ENCODE assay signal across 28 cellular contexts in genomic region chr10:62390497-62391176, GRCh38. TPM values are rescaled to one million over a fixed set of nuclear protein-coding genes. Genes with fewer than 3 reads are reported as not detected.
DNase-seq lines count a peak whose midpoint lies in the region; ATAC-seq and TF ChIP-seq lines count a peak whose summit lies in the region.
"Had no signal": no experiment of that assay in that cellular context is flagged by ENCODE, and none has a peak within 500 bp of the region (broad histone marks: within the 10 kb centered on the region; RNA-seq: fewer than 3 reads in every experiment).

No MANE protein-coding gene starts in this region.

- no peak overlapping the region for H3K9ac ChIP-seq in SK-N-SH

- POLR2A ChIA-PET in SK-N-SH (lab: Yijun Ruan, JAX), result interaction anchor here (0.6 kb wide), 1 partner anchor 393 kb away, joined by 5 read pairs; no protein-coding TSS in a partner anchor

- no peak overlapping the region for H2AFZ ChIP-seq in SK-N-SH (ENCODE audit: low read depth)

- H3K9me3 ChIP-seq in SK-N-SH, result no peaks in the 10 kb centered on the region
- H3K9me3 ChIP-seq: gastrocnemius medialis had no signal

- H3K9me2 ChIP-seq in SK-N-SH, result no peaks in the 10 kb centered on the region

- H3K36me3 Mint-ChIP-seq in activated T-cell treated with anti-CD3 and anti-CD28 coated beads, Interleukin-2, amount 50 U/mL, for 72 hours (ENCODE audit: insufficient read depth in 2 of 2), result no peaks in the 10 kb centered on the region
- H3K36me3 Mint-ChIP-seq: activated naive CD8-positive, alpha-beta T cell treated with anti-CD3 and anti-CD28 coated beads, Interleukin-2, amount 10 ng/mL, durations not matched to agents 7 days and 5 days; CD4-positive, CD25-positive, alpha-beta regulatory T cell; stimulated activated memory B cell treated with anti-CD40 and anti-IgM and Interleukin-4, amounts not matched to agents 10 μg/mL and 1 μg/mL and 100 μg/mL, for 72 hours had no signal

- TF ChIP-seq EP300 in SK-N-SH (IDR thresholded peaks at IDR 0.05; ENCODE audit: borderline replicate concordance in 1 of 2, low read depth in 1 of 2, low read length in 1 of 2), result no peak

- H3K4me3 ChIP-seq in SK-N-SH (ENCODE audit: low read depth in 2 of 2, low read length in 1 of 2), result no peak overlapping the region
- no peak overlapping the region for H3K4me3 ChIP-seq in epithelial cell of esophagus (ENCODE audit: low read length)
- H3K4me3 ChIP-seq: gastrocnemius medialis had no signal

- no peaks in the 10 kb centered on the region for H4K20me1 ChIP-seq in SK-N-SH (ENCODE audit: insufficient read depth)

- H3K9me3 Mint-ChIP-seq in activated T-cell treated with anti-CD3 and anti-CD28 coated beads, Interleukin-2, amount 50 U/mL, for 72 hours, result no peaks in the 10 kb centered on the region
- H3K9me3 Mint-ChIP-seq: central memory CD8-positive, alpha-beta T cell; nephron progenitor cell had no signal

- WGBS in SK-N-SH (ENCODE audit: low lambda C conversion rate), result 58% methylated on average over 2 of the region's 2 CpGs

- TF ChIP-seq RAD21 in SK-N-SH (IDR thresholded peaks at IDR 0.05; ENCODE audit: low read length), result no peak

- H3K79me2 ChIP-seq in SK-N-SH (ENCODE audit: insufficient read depth), result peaks cover 15% of the 10 kb centered on the region

- TF ChIP-seq CTCF in SK-N-SH (IDR thresholded peaks at IDR 0.05), result no peak
- no peak for TF ChIP-seq CTCF in epithelial cell of esophagus (IDR thresholded peaks at IDR 0.05; ENCODE audit: insufficient read depth, low read depth, low read length, missing control alignments)

- H3K27me3 ChIP-seq in SK-N-SH (ENCODE audit: insufficient read depth), result no peaks in the 10 kb centered on the region
- H3K27me3 ChIP-seq: gastrocnemius medialis had no signal

- H3K4me3 Mint-ChIP-seq in activated T-cell treated with anti-CD3 and anti-CD28 coated beads, Interleukin-2, amount 50 U/mL, for 72 hours, result no peak overlapping the region
- H3K4me3 Mint-ChIP-seq: activated naive CD8-positive, alpha-beta T cell treated with anti-CD3 and anti-CD28 coated beads, Interleukin-2, amount 10 ng/mL, durations not matched to agents 7 days and 5 days; CD4-positive, CD25-positive, alpha-beta regulatory T cell; central memory CD8-positive, alpha-beta T cell; nephron progenitor cell; stimulated activated memory B cell treated with anti-CD40 and anti-IgM and Interleukin-4, amounts not matched to agents 10 μg/mL and 1 μg/mL and 100 μg/mL, for 72 hours had no signal

- H3K36me3 ChIP-seq in SK-N-SH (replicated peaks in 1 of 2; ENCODE audit: control insufficient read depth in 1 of 2, insufficient read depth in 2 of 2, low read length in 1 of 2), result peaks cover 0 to 19% of the 10 kb centered on the region in 2 experiments
- H3K36me3 ChIP-seq: gastrocnemius medialis had no signal

- no peak overlapping the region for H3K27ac ChIP-seq in SK-N-SH (ENCODE audit: low read depth in 2 of 2, low read length in 1 of 2)
- H3K27ac ChIP-seq: gastrocnemius medialis had no signal

- DNase-seq in activated T-cell treated with anti-CD3 and anti-CD28 coated beads, Interleukin-2, amount 50 U/mL, for 72 hours, result no peak
- no peak for DNase-seq in activated T-cell treated with anti-CD3 and anti-CD28 coated beads, Interleukin-2, amount 50 U/mL, for 1 hour
- DNase-seq in SK-N-SH (no peak), epithelial cell of esophagus (ENCODE audit: low read depth) (peak; percentile 59), hippocampal formation (lab: John Stamatoyannopoulos, UW) (no peak), NCI-H510A treated with DMSO at 0.1 percent for 48 hours (lab: John Stamatoyannopoulos, UW) (no peak)
- DNase-seq: 8988T; activated CD4-positive, alpha-beta T cell treated with anti-CD3 and anti-CD28 coated beads for 48 hours; activated gamma-delta T cell treated with Interleukin-2 at 50 U/mL for 16 hours; activated naive CD8-positive, alpha-beta T cell treated with anti-CD3 and anti-CD28 coated beads, Interleukin-2, amount 10 ng/mL, durations not matched to agents 7 days and 5 days; aorta; CD4-positive, CD25-positive, alpha-beta regulatory T cell; DND-41; gastrocnemius medialis; H7; left cardiac atrium; NCI-H1436; NCI-H2081 treated with DMSO at 0.1 percent for 48 hours; NCI-H345; NCI-H774; nephron progenitor cell; trophoblast cell had no signal

- peak; percentile 27 to 50 for ATAC-seq in activated T-cell treated with anti-CD3 and anti-CD28 coated beads, Interleukin-2, amount 50 U/mL, for 72 hours (replicated peaks in 1 of 2)
- ATAC-seq in HG02852 (IDR thresholded peaks at IDR 0.05; ENCODE audit: unreplicated experiment), result no peak
- no peak for ATAC-seq in GM21526 (IDR thresholded peaks at IDR 0.05; ENCODE audit: low FRiP score, unreplicated experiment)
- ATAC-seq: gastrocnemius medialis; left cardiac atrium; stimulated activated memory B cell treated with anti-CD40 and anti-IgM and Interleukin-4, amounts not matched to agents 10 μg/mL and 1 μg/mL and 100 μg/mL, for 72 hours had no signal

- peaks cover 37% of the 10 kb centered on the region for H3K27me3 Mint-ChIP-seq in activated T-cell treated with anti-CD3 and anti-CD28 coated beads, Interleukin-2, amount 50 U/mL, for 72 hours (ENCODE audit: low read depth)
- H3K27me3 Mint-ChIP-seq: CD4-positive, CD25-positive, alpha-beta regulatory T cell; central memory CD8-positive, alpha-beta T cell had no signal

- H3F3A ChIP-seq in SK-N-SH (replicated peaks; ENCODE audit: insufficient read depth), result peaks cover 7% of the 10 kb centered on the region

- H3K27ac Mint-ChIP-seq in activated T-cell treated with anti-CD3 and anti-CD28 coated beads, Interleukin-2, amount 50 U/mL, for 72 hours, result no peak overlapping the region
- H3K27ac Mint-ChIP-seq: activated naive CD8-positive, alpha-beta T cell treated with anti-CD3 and anti-CD28 coated beads, Interleukin-2, amount 10 ng/mL, durations not matched to agents 7 days and 5 days; CD4-positive, CD25-positive, alpha-beta regulatory T cell; nephron progenitor cell; stimulated activated memory B cell treated with anti-CD40 and anti-IgM and Interleukin-4, amounts not matched to agents 10 μg/mL and 1 μg/mL and 100 μg/mL, for 72 hours had no signal

- CTCF ChIA-PET in SK-N-SH (lab: Yijun Ruan, JAX), result interaction anchor here (0.7 kb wide), 1 partner anchor 320 kb away, joined by 4 read pairs; no protein-coding TSS in a partner anchor

- no peak overlapping the region for H3K4me2 ChIP-seq in SK-N-SH

- peaks cover 0 to 15% of the 10 kb centered on the region in 2 experiments; a peak in 2 of 4 replicates for H3K4me1 ChIP-seq in SK-N-SH (ENCODE audit: control insufficient read depth in 1 of 2, insufficient read depth in 2 of 2, low read depth in 1 of 2, low read length in 1 of 2)
- H3K4me1 ChIP-seq: gastrocnemius medialis had no signal

- no peaks in the 10 kb centered on the region for H3K4me1 Mint-ChIP-seq in activated T-cell treated with anti-CD3 and anti-CD28 coated beads, Interleukin-2, amount 50 U/mL, for 72 hours (ENCODE audit: low read depth)
- H3K4me1 Mint-ChIP-seq: activated naive CD8-positive, alpha-beta T cell treated with anti-CD3 and anti-CD28 coated beads, Interleukin-2, amount 10 ng/mL, durations not matched to agents 7 days and 5 days; nephron progenitor cell; stimulated activated memory B cell treated with anti-CD40 and anti-IgM and Interleukin-4, amounts not matched to agents 10 μg/mL and 1 μg/mL and 100 μg/mL, for 72 hours had no signal

TF ChIP-seq in SK-N-SH, 30 proteins besides CTCF, POLR2A, EP300 and RAD21:
- TF ChIP-seq PBX3 (IDR thresholded peaks at IDR 0.05) (no peak), YY1 (IDR thresholded peaks at IDR 0.05; ENCODE audit: low read depth) (no peak), TCF12 (IDR thresholded peaks at IDR 0.05) (no peak), NFIC (IDR thresholded peaks at IDR 0.05; ENCODE audit: borderline replicate concordance) (no peak), EZH2phosphoT487 (IDR thresholded peaks at IDR 0.05; ENCODE audit: borderline replicate concordance, low read depth) (no peak), FOXJ3 (CRISPR knock-in tag; IDR thresholded peaks at IDR 0.05) (no peak), FOSL2 (IDR thresholded peaks at IDR 0.05; ENCODE audit: borderline replicate concordance, low read depth) (peak; percentile 16; the same call in 1 of the 2 replicates), MXI1 (IDR thresholded peaks at IDR 0.05; ENCODE audit: low read depth, low read length) (no peak), JUND (IDR thresholded peaks at IDR 0.05) (no peak)

RNA-seq across cellular contexts. Expression of gene ZNF365, which starts 16.5 kb away (rescaled TPM):
- total RNA-seq in activated T-cell treated with anti-CD3 and anti-CD28 coated beads, Interleukin-2, amount 50 U/mL, for 72 hours, result under 1 TPM; 0.12 to 0.30 TPM
- polyA plus RNA-seq in SK-N-SH (2012; rRNA removed), result 4.5 and 5.9 TPM in 2 replicates
- 5.9 and 6.3 TPM in 2 replicates for polyA plus RNA-seq in SK-N-SH (2012; cell fraction: cytosol; rRNA removed)
- polyA plus RNA-seq in SK-N-SH (2012; cell fraction: nucleus; rRNA removed), result 4.0 and 4.8 TPM in 2 replicates
- total RNA-seq: dermis microvascular lymphatic vessel endothelial cell, gastrocnemius medialis, H7, lung microvascular endothelial cell had no signal

Comparison
In these comparisons a context has a peak if more than half of its experiments do, and no peak if none do; other contexts are left out.
1. ATAC-seq: peak in activated T-cell treated with anti-CD3 and anti-CD28 coated beads, Interleukin-2, amount 50 U/mL, for 72 hours (2 of 2); none in HG02852 (single experiment) and GM21526 (single experiment).